Comparison of ENCODE assay signal across 10 cellular contexts in genomic region chr13:26019881-26020535, GRCh38. TPM values are rescaled to one million over a fixed set of nuclear protein-coding genes. Genes with fewer than 3 reads are reported as not detected.
DNase-seq lines count a peak whose midpoint lies in the region; TF ChIP-seq lines count a peak whose summit lies in the region.
"Had no signal": no experiment of that assay in that cellular context is flagged by ENCODE, and none has a peak within 500 bp of the region (broad histone marks: within the 10 kb centered on the region; RNA-seq: fewer than 3 reads in every experiment).

No MANE protein-coding gene starts in this region.

- peak overlapping the region; percentile 66 for H3K9ac ChIP-seq in skeletal muscle satellite cell (ENCODE audit: low read depth, low read length)
- H3K9ac ChIP-seq: parathyroid adenoma had no signal

- no peak for TF ChIP-seq POLR2A in Peyer's patch (IDR thresholded peaks at IDR 0.05)

- peak; percentile 37 for DNase-seq in GM03348 (ENCODE audit: low spot score)
- peak; percentile 26 to 62 for DNase-seq in SJCRH30
- DNase-seq in fibroblast of pulmonary artery (ENCODE audit: low read depth): peak; percentile 70
- no peak for DNase-seq in stimulated activated CD4-positive, alpha-beta T cell treated with anti-CD3 and anti-CD28 coated beads, Interleukin-15, amount 100 ng/mL, for 24 hours
- no peak for DNase-seq in NCI-H1105 (lab: John Stamatoyannopoulos, UW)
- no peak for DNase-seq in Peyer's patch
- DNase-seq: NCI-H146, OCI-M1 had no signal

- peak overlapping the region; percentile 61 for H3K4me2 ChIP-seq in skeletal muscle satellite cell (ENCODE audit: low read length)

- H3K4me3 ChIP-seq in SJCRH30 (no peak overlapping the region), fibroblast of pulmonary artery (replicated peaks; ENCODE audit: low read depth, low read length) (no peak overlapping the region), skeletal muscle satellite cell (ENCODE audit: low read length) (no peak overlapping the region), Peyer's patch (no peak overlapping the region)

- H3K27me3 ChIP-seq in SJCRH30 (no peaks in the 10 kb centered on the region), skeletal muscle satellite cell (ENCODE audit: control insufficient read depth, insufficient read depth, low read length) (no peaks in the 10 kb centered on the region), Peyer's patch (no peaks in the 10 kb centered on the region)

- H3K27ac ChIP-seq in SJCRH30 (0 out of 2 replicates have a peak overlapping the region, but pooled peaks have one; percentile 7), Peyer's patch (no peak overlapping the region)
- H3K27ac ChIP-seq: parathyroid adenoma had no signal

- TF ChIP-seq CTCF in fibroblast of pulmonary artery (IDR thresholded peaks at IDR 0.05; ENCODE audit: low read length, missing control alignments): no peak
- no peak for TF ChIP-seq CTCF in Peyer's patch (IDR thresholded peaks at IDR 0.05)

- peaks cover 73% of the 10 kb centered on the region for H3K4me1 ChIP-seq in SJCRH30
- peaks cover 60% of the 10 kb centered on the region for H3K4me1 ChIP-seq in skeletal muscle satellite cell (ENCODE audit: control insufficient read depth, insufficient read depth, low read length)
- no peaks in the 10 kb centered on the region for H3K4me1 ChIP-seq in Peyer's patch

- no peaks in the 10 kb centered on the region for H3K9me3 ChIP-seq in SJCRH30 (replicated peaks)
- no peaks in the 10 kb centered on the region for H3K9me3 ChIP-seq in skeletal muscle satellite cell (replicated peaks; ENCODE audit: low read length)
- H3K9me3 ChIP-seq in Peyer's patch: no peaks in the 10 kb centered on the region

- H3K36me3 ChIP-seq in SJCRH30 (no peaks in the 10 kb centered on the region), skeletal muscle satellite cell (ENCODE audit: insufficient read depth, low read length) (no peaks in the 10 kb centered on the region), Peyer's patch (no peaks in the 10 kb centered on the region)

RNA-seq across cellular contexts. Expression of gene SHISA2, which starts 31.8 kb away (rescaled TPM):
- total RNA-seq in SJCRH30 (2014; rRNA removed; shearing (Covaris generic)): 43.1 and 48.7 TPM in 2 replicates
- 0.51 and 8.7 TPM in 2 replicates for total RNA-seq in skeletal muscle satellite cell (2012; rRNA removed)
- total RNA-seq in Peyer's patch: under 1 TPM in 1 of 4 donors, not detected in 3; 0.47 TPM

Comparison
In these comparisons a context has a peak if more than half of its experiments do, and no peak if none do; other contexts are left out.
1. DNase-seq: peak in GM03348 (single experiment), SJCRH30 (2 of 2) and fibroblast of pulmonary artery (single experiment); none in stimulated activated CD4-positive, alpha-beta T cell treated with anti-CD3 and anti-CD28 coated beads, Interleukin-15, amount 100 ng/mL, for 24 hours (single experiment), NCI-H1105 (single experiment) and Peyer's patch (0 of 3).
2. RNA of gene SHISA2, which starts 31.8 kb away (total RNA-seq): 43.1 to 48.7 TPM in SJCRH30; 0.47 TPM in Peyer's patch; every median in the first group is over 10 times any median in the second.